In the genomic region with DNA sequence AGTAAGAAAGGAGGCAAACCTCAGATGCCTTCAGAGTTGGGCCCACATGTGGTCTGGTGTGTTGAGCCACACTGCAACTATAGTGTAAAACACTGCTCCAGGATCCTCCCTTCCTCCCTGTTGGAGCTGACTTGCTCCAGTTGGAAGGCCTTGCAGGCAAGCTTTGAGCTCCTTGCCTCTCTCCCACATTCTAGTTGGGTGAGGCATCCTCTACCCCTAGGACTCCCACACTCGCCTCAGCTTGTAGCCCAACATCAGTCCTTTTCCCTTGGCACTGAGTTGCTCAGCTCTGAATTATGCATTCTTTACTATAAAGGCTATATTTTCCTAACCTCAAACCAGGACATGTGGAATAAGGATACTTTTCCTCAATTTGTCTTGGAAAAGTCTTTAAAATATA, we compare ENCODE assay signal across 27 cellular contexts.
"Had no signal": no experiment of that assay in that cellular context is flagged by ENCODE, and none has a peak within 500 bp of the region (broad histone marks: within the 10 kb centered on the region; RNA-seq: fewer than 3 reads in every experiment).

No MANE protein-coding gene starts in this region.

- H3K4me1 ChIP-seq: pancreas, testis had no signal

- H3K27ac Mint-ChIP-seq: activated CD4-positive, alpha-beta memory T cell treated with anti-CD3 and anti-CD28 coated beads, Interleukin-2, amount 10 ng/mL, durations not matched to agents 7 days and 5 days; activated CD4-positive, alpha-beta T cell treated with anti-CD3 and anti-CD28 coated beads, Interleukin-2, amount 10 ng/mL, durations not matched to agents 24 days and 14 days; activated naive CD4-positive, alpha-beta T cell treated with anti-CD3 and anti-CD28 coated beads, Interleukin-2, amount 10 ng/mL, durations not matched to agents 7 days and 5 days; activated naive CD8-positive, alpha-beta T cell treated with anti-CD3 and anti-CD28 coated beads, Interleukin-2, amount 10 ng/mL, durations not matched to agents 7 days and 5 days; activated T-cell treated with anti-CD3 and anti-CD28 coated beads, Interleukin-2, amount 50 U/mL, for 24 hours; immature natural killer cell; naive thymus-derived CD4-positive, alpha-beta T cell had no signal

- FAIRE-seq: endothelial cell of umbilical vein, kidney, pancreas, urothelium cell line had no signal

- DNase-seq: activated CD4-positive, alpha-beta memory T cell treated with anti-CD3 and anti-CD28 coated beads, Interleukin-2, amount 10 ng/mL, durations not matched to agents 7 days and 5 days; activated CD4-positive, alpha-beta T cell treated with anti-CD3 and anti-CD28 coated beads, Interleukin-2, amount 10 ng/mL, durations not matched to agents 24 days and 14 days; activated CD4-positive, CD25-positive, alpha-beta regulatory T cell treated with anti-CD3 and anti-CD28 coated beads, Interleukin-2, amount 50 U/mL, for 72 hours; activated CD8-positive, alpha-beta memory T cell treated with anti-CD3 and anti-CD28 coated beads, Interleukin-2, amount 50 U/mL, for 48 hours; activated gamma-delta T cell; activated naive CD4-positive, alpha-beta T cell treated with anti-CD3 and anti-CD28 coated beads, Interleukin-2, amount 10 ng/mL, durations not matched to agents 7 days and 5 days; activated naive CD8-positive, alpha-beta T cell treated with anti-CD3 and anti-CD28 coated beads, Interleukin-2, amount 10 ng/mL, durations not matched to agents 7 days and 5 days; activated T-cell treated with anti-CD3 and anti-CD28 coated beads, Interleukin-2, amount 50 U/mL, for 24 hours; amniotic stem cell; central memory CD4-positive, alpha-beta T cell; head of caudate nucleus; hypothalamus; immature natural killer cell; kidney; left colon; midbrain; naive thymus-derived CD4-positive, alpha-beta T cell; pancreas; right cardiac atrium; stimulated activated CD4-positive, alpha-beta T cell treated with anti-CD3 and anti-CD28 coated beads, Interleukin-2, amount 100 ng/mL, for 48 hours; stimulated activated naive CD4-positive, alpha-beta T cell treated with Interleukin-2 at 50 U/mL for 16 hours; T-helper 2 cell; testis; trophoblast cell had no signal

- H3K27ac ChIP-seq: pancreas, testis had no signal

- H3K4me3 ChIP-seq: pancreas, testis had no signal

- ATAC-seq: esophagus mucosa; left colon; naive thymus-derived CD4-positive, alpha-beta T cell; pancreas; right cardiac atrium had no signal

- H3K4me1 Mint-ChIP-seq: activated CD4-positive, alpha-beta memory T cell treated with anti-CD3 and anti-CD28 coated beads, Interleukin-2, amount 10 ng/mL, durations not matched to agents 7 days and 5 days; activated CD4-positive, alpha-beta T cell treated with anti-CD3 and anti-CD28 coated beads, Interleukin-2, amount 10 ng/mL, durations not matched to agents 24 days and 14 days; activated naive CD4-positive, alpha-beta T cell treated with anti-CD3 and anti-CD28 coated beads, Interleukin-2, amount 10 ng/mL, durations not matched to agents 7 days and 5 days; activated naive CD8-positive, alpha-beta T cell treated with anti-CD3 and anti-CD28 coated beads, Interleukin-2, amount 10 ng/mL, durations not matched to agents 7 days and 5 days; immature natural killer cell; naive thymus-derived CD4-positive, alpha-beta T cell had no signal

- H3K4me3 Mint-ChIP-seq: activated CD4-positive, alpha-beta memory T cell treated with anti-CD3 and anti-CD28 coated beads, Interleukin-2, amount 10 ng/mL, durations not matched to agents 7 days and 5 days; activated CD4-positive, alpha-beta T cell treated with anti-CD3 and anti-CD28 coated beads, Interleukin-2, amount 10 ng/mL, durations not matched to agents 24 days and 14 days; activated naive CD4-positive, alpha-beta T cell treated with anti-CD3 and anti-CD28 coated beads, Interleukin-2, amount 10 ng/mL, durations not matched to agents 7 days and 5 days; activated naive CD8-positive, alpha-beta T cell treated with anti-CD3 and anti-CD28 coated beads, Interleukin-2, amount 10 ng/mL, durations not matched to agents 7 days and 5 days; activated T-cell treated with anti-CD3 and anti-CD28 coated beads, Interleukin-2, amount 50 U/mL, for 24 hours; immature natural killer cell; naive thymus-derived CD4-positive, alpha-beta T cell had no signal

- H3K36me3 ChIP-seq: pancreas had no signal

- H3K9me3 ChIP-seq: pancreas, testis had no signal

- H3K27me3 ChIP-seq: pancreas, testis had no signal

- H3K36me3 Mint-ChIP-seq: activated naive CD4-positive, alpha-beta T cell treated with anti-CD3 and anti-CD28 coated beads, Interleukin-2, amount 10 ng/mL, durations not matched to agents 7 days and 5 days; activated naive CD8-positive, alpha-beta T cell treated with anti-CD3 and anti-CD28 coated beads, Interleukin-2, amount 10 ng/mL, durations not matched to agents 7 days and 5 days; immature natural killer cell had no signal

- H3K9me3 Mint-ChIP-seq: activated CD4-positive, alpha-beta memory T cell treated with anti-CD3 and anti-CD28 coated beads, Interleukin-2, amount 10 ng/mL, durations not matched to agents 7 days and 5 days; activated CD4-positive, alpha-beta T cell treated with anti-CD3 and anti-CD28 coated beads, Interleukin-2, amount 10 ng/mL, durations not matched to agents 24 days and 14 days; activated naive CD4-positive, alpha-beta T cell treated with anti-CD3 and anti-CD28 coated beads, Interleukin-2, amount 10 ng/mL, durations not matched to agents 7 days and 5 days; activated naive CD8-positive, alpha-beta T cell treated with anti-CD3 and anti-CD28 coated beads, Interleukin-2, amount 10 ng/mL, durations not matched to agents 7 days and 5 days; activated T-cell treated with anti-CD3 and anti-CD28 coated beads, Interleukin-2, amount 50 U/mL, for 24 hours; immature natural killer cell; naive thymus-derived CD4-positive, alpha-beta T cell had no signal

- H3K27me3 Mint-ChIP-seq: activated CD4-positive, alpha-beta memory T cell treated with anti-CD3 and anti-CD28 coated beads, Interleukin-2, amount 10 ng/mL, durations not matched to agents 7 days and 5 days; activated naive CD4-positive, alpha-beta T cell treated with anti-CD3 and anti-CD28 coated beads, Interleukin-2, amount 10 ng/mL, durations not matched to agents 7 days and 5 days; activated naive CD8-positive, alpha-beta T cell treated with anti-CD3 and anti-CD28 coated beads, Interleukin-2, amount 10 ng/mL, durations not matched to agents 7 days and 5 days; activated T-cell treated with anti-CD3 and anti-CD28 coated beads, Interleukin-2, amount 50 U/mL, for 24 hours had no signal
